Comparison of ENCODE assay signal across 10 cellular contexts in genomic region chr16:20865420-20866126, GRCh38. TPM values are rescaled to one million over a fixed set of nuclear protein-coding genes. Genes with fewer than 3 reads are reported as not detected.
DNase-seq lines count a peak whose midpoint lies in the region; ATAC-seq and TF ChIP-seq lines count a peak whose summit lies in the region.
"Had no signal": no experiment of that assay in that cellular context is flagged by ENCODE, and none has a peak within 500 bp of the region (broad histone marks: within the 10 kb centered on the region; RNA-seq: fewer than 3 reads in every experiment).

No MANE protein-coding gene starts in this region.

- no peaks in the 10 kb centered on the region for H3K9me3 ChIP-seq in thoracic aorta

- H3K4me3 ChIP-seq in epithelial cell of esophagus (ENCODE audit: low read length) (peak overlapping the region; percentile 10), thoracic aorta (peak overlapping the region; percentile 6)

- ATAC-seq in thoracic aorta (ENCODE audit: insufficient number of reproducible peaks, low FRiP score, low read depth), result no peak

- POLR2A ChIA-PET in activated CD4-positive, alpha-beta T cell treated with anti-CD3 and anti-CD28 coated beads, Interleukin-2, amount 10 ng/mL, durations not matched to agents 7 days and 5 days (lab: Charles Lee), result no interaction called here

- peaks cover 62 to 87% of the 10 kb centered on the region in 2 donors for H3K4me1 ChIP-seq in thoracic aorta (ENCODE audit: control insufficient read depth in 1 of 2, low read depth in 2 of 2)

- no peak for DNase-seq in activated CD4-positive, alpha-beta T cell treated with anti-CD3 and anti-CD28 coated beads, Interleukin-2, amount 10 ng/mL, durations not matched to agents 7 days and 5 days
- DNase-seq in activated CD4-positive, alpha-beta T cell treated with anti-CD3 and anti-CD28 coated beads, Interleukin-2, amount 50 U/mL, for 1 hour, result no peak
- DNase-seq in HT1080 (ENCODE audit: low read depth), result peak; percentile 71
- peak; percentile 88 for DNase-seq in epithelial cell of esophagus (ENCODE audit: low read depth)
- DNase-seq in thoracic aorta (ENCODE audit: low spot score), result no peak
- no peak for DNase-seq in activated effector memory CD4-positive, alpha-beta T cell treated with Interleukin-2 at 50 U/mL for 16 hours
- DNase-seq in effector CD4-positive, alpha-beta T cell, result no peak
- DNase-seq in stimulated activated naive CD4-positive, alpha-beta T cell treated with Interleukin-2 at 50 U/mL for 16 hours (lab: John Stamatoyannopoulos, UW), result no peak

- peak overlapping the region; percentile 84 to 88 for H3K27ac ChIP-seq in thoracic aorta
- H3K27ac ChIP-seq: C4-2B had no signal

- peaks cover 41% of the 10 kb centered on the region for H3K4me1 Mint-ChIP-seq in activated CD4-positive, alpha-beta T cell treated with anti-CD3 and anti-CD28 coated beads, Interleukin-2, amount 10 ng/mL, durations not matched to agents 7 days and 5 days

- H3K36me3 Mint-ChIP-seq in activated CD4-positive, alpha-beta T cell treated with anti-CD3 and anti-CD28 coated beads, Interleukin-2, amount 10 ng/mL, durations not matched to agents 7 days and 5 days (ENCODE audit: low read depth), result peaks cover 24% of the 10 kb centered on the region

- H3K27me3 ChIP-seq in thoracic aorta (replicated peaks; ENCODE audit: insufficient read depth), result no peaks in the 10 kb centered on the region

- TF ChIP-seq CTCF in epithelial cell of esophagus (IDR thresholded peaks at IDR 0.05; ENCODE audit: insufficient read depth, low read depth, low read length, missing control alignments) (no peak), thoracic aorta (IDR thresholded peaks at IDR 0.05) (no peak)

- H3K4me3 Mint-ChIP-seq in activated CD4-positive, alpha-beta T cell treated with anti-CD3 and anti-CD28 coated beads, Interleukin-2, amount 10 ng/mL, durations not matched to agents 7 days and 5 days, result no peak overlapping the region
- H3K4me3 Mint-ChIP-seq: memory B cell had no signal

- peak overlapping the region; percentile 83 for H3K27ac Mint-ChIP-seq in activated CD4-positive, alpha-beta T cell treated with anti-CD3 and anti-CD28 coated beads, Interleukin-2, amount 10 ng/mL, durations not matched to agents 7 days and 5 days
- H3K27ac Mint-ChIP-seq: memory B cell had no signal

- H3K9me3 Mint-ChIP-seq in activated CD4-positive, alpha-beta T cell treated with anti-CD3 and anti-CD28 coated beads, Interleukin-2, amount 10 ng/mL, durations not matched to agents 7 days and 5 days, result no peaks in the 10 kb centered on the region

- H3K27me3 Mint-ChIP-seq in activated CD4-positive, alpha-beta T cell treated with anti-CD3 and anti-CD28 coated beads, Interleukin-2, amount 10 ng/mL, durations not matched to agents 7 days and 5 days, result no peaks in the 10 kb centered on the region
- H3K27me3 Mint-ChIP-seq: memory B cell had no signal

- CTCF ChIA-PET in activated CD4-positive, alpha-beta T cell treated with anti-CD3 and anti-CD28 coated beads, Interleukin-2, amount 10 ng/mL, durations not matched to agents 7 days and 5 days (lab: Charles Lee), result interaction anchor here (0.9 to 2.3 kb wide), 6 partner anchors 9 to 24 kb away, joined by 3 to 10 read pairs (median 4); no protein-coding TSS in a partner anchor

- H3K36me3 ChIP-seq in thoracic aorta, result peaks cover 10% of the 10 kb centered on the region

RNA-seq across cellular contexts. Expression of gene DCUN1D3, which starts 34.6 kb away (rescaled TPM):
- total RNA-seq in activated CD4-positive, alpha-beta T cell treated with anti-CD3 and anti-CD28 coated beads, Interleukin-2, amount 10 ng/mL, durations not matched to agents 7 days and 5 days, result 10 to 100 TPM in 1 of 2 experiments, 1 to 10 TPM in 1; 9.9 to 10.8 TPM
- 7.5 and 10.6 TPM in 2 replicates for total RNA-seq in HT1080 (2014; rRNA removed; shearing (Covaris generic))
- 9.4 and 10.7 TPM in 2 replicates for polyA plus RNA-seq in HT1080 (2015; cell fraction: cytosol; rRNA removed)
- polyA plus RNA-seq in HT1080 (2015; cell fraction: nucleus; rRNA removed), result 12.4 and 12.7 TPM in 2 replicates
- 10 to 100 TPM; 25.3 to 28.0 TPM for total RNA-seq in thoracic aorta

RNA-seq across cellular contexts. Expression of gene LYRM1, which starts 35.0 kb away (rescaled TPM):
- total RNA-seq in activated CD4-positive, alpha-beta T cell treated with anti-CD3 and anti-CD28 coated beads, Interleukin-2, amount 10 ng/mL, durations not matched to agents 7 days and 5 days, result 10 to 100 TPM; 21.7 to 26.7 TPM
- total RNA-seq in HT1080 (2014; rRNA removed; shearing (Covaris generic)), result 28.9 and 52.8 TPM in 2 replicates
- polyA plus RNA-seq in HT1080 (2015; cell fraction: cytosol; rRNA removed), result 52.9 and 73.5 TPM in 2 replicates
- polyA plus RNA-seq in HT1080 (2015; cell fraction: nucleus; rRNA removed), result 19.3 and 27.4 TPM in 2 replicates
- total RNA-seq in thoracic aorta, result 10 to 100 TPM; 18.7 to 34.9 TPM

RNA-seq across cellular contexts. Expression of gene REXO5, which starts 59.2 kb away (rescaled TPM):
- total RNA-seq in activated CD4-positive, alpha-beta T cell treated with anti-CD3 and anti-CD28 coated beads, Interleukin-2, amount 10 ng/mL, durations not matched to agents 7 days and 5 days, result 10 to 100 TPM in 1 of 2 experiments, 1 to 10 TPM in 1; 9.8 to 11.0 TPM
- total RNA-seq in HT1080 (2014; rRNA removed; shearing (Covaris generic)), result 11.4 and 13.9 TPM in 2 replicates
- polyA plus RNA-seq in HT1080 (2015; cell fraction: cytosol; rRNA removed), result 11.1 and 12.4 TPM in 2 replicates
- 40.6 and 41.2 TPM in 2 replicates for polyA plus RNA-seq in HT1080 (2015; cell fraction: nucleus; rRNA removed)
- 1 to 10 TPM in 1 of 2 donors, not detected in 1; 6.5 TPM for total RNA-seq in thoracic aorta

RNA-seq across cellular contexts. Expression of gene ERI2, which starts 59.3 kb away (rescaled TPM):
- total RNA-seq in activated CD4-positive, alpha-beta T cell treated with anti-CD3 and anti-CD28 coated beads, Interleukin-2, amount 10 ng/mL, durations not matched to agents 7 days and 5 days, result 10 to 100 TPM; 12.5 to 17.3 TPM
- total RNA-seq in HT1080 (2014; rRNA removed; shearing (Covaris generic)), result 23.8 and 26.0 TPM in 2 replicates
- polyA plus RNA-seq in HT1080 (2015; cell fraction: cytosol; rRNA removed), result 19.1 and 26.6 TPM in 2 replicates
- polyA plus RNA-seq in HT1080 (2015; cell fraction: nucleus; rRNA removed), result 51.7 and 70.9 TPM in 2 replicates
- 1 to 10 TPM; 2.6 to 7.8 TPM for total RNA-seq in thoracic aorta

Comparison
In these comparisons a context has a peak if more than half of its experiments do, and no peak if none do; other contexts are left out.
1. DNase-seq: peak in HT1080 (single experiment) and epithelial cell of esophagus (single experiment); none in activated CD4-positive, alpha-beta T cell treated with anti-CD3 and anti-CD28 coated beads, Interleukin-2, amount 10 ng/mL, durations not matched to agents 7 days and 5 days (single experiment), activated CD4-positive, alpha-beta T cell treated with anti-CD3 and anti-CD28 coated beads, Interleukin-2, amount 50 U/mL, for 1 hour (single experiment), thoracic aorta (single experiment), activated effector memory CD4-positive, alpha-beta T cell treated with Interleukin-2 at 50 U/mL for 16 hours (single experiment), effector CD4-positive, alpha-beta T cell (single experiment) and stimulated activated naive CD4-positive, alpha-beta T cell treated with Interleukin-2 at 50 U/mL for 16 hours (single experiment).